ENCODE assay signal across 8 cellular contexts in genomic region chr7:36154255-36155212, GRCh38. TPM values are rescaled to one million over a fixed set of nuclear protein-coding genes. Genes with fewer than 3 reads are reported as not detected.
DNase-seq lines count a peak whose midpoint lies in the region; ATAC-seq and TF ChIP-seq lines count a peak whose summit lies in the region.

No MANE protein-coding gene starts in this region.

- H3K27me3 Mint-ChIP-seq in endothelial cell (ENCODE audit: unreplicated experiment) (peaks cover 4% of the 10 kb centered on the region), neural crest cell (ENCODE audit: low read depth) (no peaks in the 10 kb centered on the region)

- peak; percentile 14 for DNase-seq in BE2C
- DNase-seq in NB4 (ENCODE audit: low read depth), result no peak
- DNase-seq in endothelial cell (ENCODE audit: low spot score), result no peak
- DNase-seq in neural crest cell (ENCODE audit: low read depth, low spot score), result no peak
- no peak for DNase-seq in NCI-H2171 treated with DMSO at 0.1 percent for 48 hours (lab: John Stamatoyannopoulos, UW)
- no peak for DNase-seq in cortex of kidney (lab: John Stamatoyannopoulos, UW)
- DNase-seq in LoVo (ENCODE audit: low spot score), result no peak

- H3K4me1 Mint-ChIP-seq in endothelial cell (ENCODE audit: unreplicated experiment), result peaks cover 32% of the 10 kb centered on the region
- peaks cover 35% of the 10 kb centered on the region for H3K4me1 Mint-ChIP-seq in neural crest cell

- H3K4me3 ChIP-seq in BE2C (ENCODE audit: low read depth, low read length) (no peak overlapping the region), NB4 (ENCODE audit: low read depth, low read length) (peak overlapping the region; percentile 60)

- no peaks in the 10 kb centered on the region for H3K27me3 ChIP-seq in BE2C

- TF ChIP-seq POLR2A in NB4 (IDR thresholded peaks at IDR 0.05; ENCODE audit: extremely low read depth, insufficient read length), result no peak

- H3K9me3 ChIP-seq in BE2C, result no peaks in the 10 kb centered on the region

- ATAC-seq in HG03095 (IDR thresholded peaks at IDR 0.05; ENCODE audit: unreplicated experiment), result no peak

- H3K9me3 Mint-ChIP-seq in endothelial cell (ENCODE audit: unreplicated experiment), result no peaks in the 10 kb centered on the region
- H3K9me3 Mint-ChIP-seq in neural crest cell, result no peaks in the 10 kb centered on the region

- H3K27ac Mint-ChIP-seq in endothelial cell (ENCODE audit: unreplicated experiment) (no peak overlapping the region), neural crest cell (ENCODE audit: unreplicated experiment) (no peak overlapping the region)

- H3K4me1 ChIP-seq in BE2C, result no peaks in the 10 kb centered on the region

- TF ChIP-seq CTCF in BE2C (IDR thresholded peaks at IDR 0.05; ENCODE audit: low read depth, low read length) (no peak), NB4 (IDR thresholded peaks at IDR 0.05; ENCODE audit: low read depth, low read length) (no peak), endothelial cell (IDR thresholded peaks at IDR 0.05; ENCODE audit: unreplicated experiment) (no peak), neural crest cell (conservative IDR thresholded peaks at IDR 0.05) (no peak)

- H3K36me3 ChIP-seq in BE2C, result no peaks in the 10 kb centered on the region

- H3K36me3 Mint-ChIP-seq in endothelial cell (ENCODE audit: low read depth, unreplicated experiment) (peaks cover 7% of the 10 kb centered on the region), neural crest cell (ENCODE audit: low read depth) (no peaks in the 10 kb centered on the region)

- H3K4me3 Mint-ChIP-seq in endothelial cell (ENCODE audit: unreplicated experiment), result peak overlapping the region; percentile 87
- H3K4me3 Mint-ChIP-seq in neural crest cell, result peak overlapping the region; percentile 87

RNA-seq across cellular contexts. Expression of gene EEPD1, which starts 1.5 kb away (rescaled TPM):
- polyA plus RNA-seq in BE2C (2012; ENCODE audit: insufficient read depth, insufficient read length, low read depth), result 2.5 TPM
- 12.6 TPM for total RNA-seq in endothelial cell (ENCODE audit: unreplicated experiment)
- 5.4 and 5.5 TPM in 2 replicates for total RNA-seq in neural crest cell
